Comparison of ENCODE assay signal across 1 cellular context in the genomic region with DNA sequence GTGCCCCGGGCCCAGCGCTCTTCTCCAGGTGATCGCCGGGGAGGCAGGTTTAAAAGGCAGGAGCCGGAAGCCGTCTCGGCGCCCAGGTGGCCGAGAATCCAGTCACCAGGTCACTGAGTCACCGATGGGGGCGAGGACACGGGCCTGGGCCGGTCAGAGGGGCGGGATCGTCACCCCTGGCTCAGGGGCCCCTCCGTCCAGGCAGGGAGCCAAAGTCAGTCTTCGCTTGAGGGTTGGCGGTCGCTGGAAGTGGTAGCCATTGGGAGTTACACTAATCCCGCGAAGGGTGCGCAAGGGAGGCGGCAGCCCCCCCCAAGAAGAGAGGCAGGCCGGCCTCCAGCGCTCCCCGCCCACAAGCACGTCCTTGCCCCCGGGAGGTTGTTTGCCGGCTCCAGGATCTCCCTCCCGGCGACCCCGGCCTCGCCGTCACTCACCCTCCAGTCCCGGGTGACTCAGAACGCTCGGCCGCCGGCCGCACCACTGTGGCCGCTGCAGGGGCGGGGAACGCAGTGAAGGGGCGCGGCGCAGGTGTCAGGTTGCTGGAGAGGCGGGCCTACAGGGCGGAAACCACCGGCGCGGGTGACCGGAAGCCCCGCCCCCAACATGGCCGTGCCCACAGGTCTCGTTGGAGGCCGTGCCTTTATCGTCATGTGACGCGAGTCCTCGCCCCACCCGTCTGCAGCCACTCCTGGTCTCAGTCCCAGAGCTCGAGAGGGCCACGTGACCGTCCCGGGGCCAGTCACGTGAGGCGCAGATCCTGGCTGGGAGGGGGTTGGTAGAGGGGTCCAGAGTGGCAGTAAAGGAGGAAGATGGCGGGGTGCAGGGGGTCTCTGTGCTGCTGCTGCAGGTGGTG.
TF ChIP-seq lines count a peak whose summit lies in the region.

A gene with protein sequence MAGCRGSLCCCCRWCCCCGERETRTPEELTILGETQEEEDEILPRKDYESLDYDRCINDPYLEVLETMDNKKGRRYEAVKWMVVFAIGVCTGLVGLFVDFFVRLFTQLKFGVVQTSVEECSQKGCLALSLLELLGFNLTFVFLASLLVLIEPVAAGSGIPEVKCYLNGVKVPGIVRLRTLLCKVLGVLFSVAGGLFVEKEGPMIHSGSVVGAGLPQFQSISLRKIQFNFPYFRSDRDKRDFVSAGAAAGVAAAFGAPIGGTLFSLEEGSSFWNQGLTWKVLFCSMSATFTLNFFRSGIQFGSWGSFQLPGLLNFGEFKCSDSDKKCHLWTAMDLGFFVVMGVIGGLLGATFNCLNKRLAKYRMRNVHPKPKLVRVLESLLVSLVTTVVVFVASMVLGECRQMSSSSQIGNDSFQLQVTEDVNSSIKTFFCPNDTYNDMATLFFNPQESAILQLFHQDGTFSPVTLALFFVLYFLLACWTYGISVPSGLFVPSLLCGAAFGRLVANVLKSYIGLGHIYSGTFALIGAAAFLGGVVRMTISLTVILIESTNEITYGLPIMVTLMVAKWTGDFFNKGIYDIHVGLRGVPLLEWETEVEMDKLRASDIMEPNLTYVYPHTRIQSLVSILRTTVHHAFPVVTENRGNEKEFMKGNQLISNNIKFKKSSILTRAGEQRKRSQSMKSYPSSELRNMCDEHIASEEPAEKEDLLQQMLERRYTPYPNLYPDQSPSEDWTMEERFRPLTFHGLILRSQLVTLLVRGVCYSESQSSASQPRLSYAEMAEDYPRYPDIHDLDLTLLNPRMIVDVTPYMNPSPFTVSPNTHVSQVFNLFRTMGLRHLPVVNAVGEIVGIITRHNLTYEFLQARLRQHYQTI (plus strand): TSS at position 738 of the 853 bp plus-strand sequence. CDS start 72 bp downstream, at position 810.
Gene MTHFR, minus strand, starts transcription at position 511 of the 853 bp plus-strand sequence. CDS start 2,848 bp downstream, outside the sequence.

TF ChIP-seq in H1, 55 proteins besides CTCF, POLR2A, EP300 and RAD21:
- TF ChIP-seq YY1 (IDR thresholded peaks at IDR 0.05; ENCODE audit: low read depth, low read length) (peak; percentile 95), TBP (IDR thresholded peaks at IDR 0.05; ENCODE audit: low read depth, low read length) (peak; percentile 65; the same call in 1 of the 2 replicates), SP1 (IDR thresholded peaks at IDR 0.05; ENCODE audit: low read depth, low read length) (peak; percentile 78; the same call in 1 of the 2 replicates), GABPA (IDR thresholded peaks at IDR 0.05; ENCODE audit: borderline replicate concordance, insufficient read depth, low read length) (peak; percentile 50; the same call in 1 of the 2 replicates), TEAD4 (IDR thresholded peaks at IDR 0.05; ENCODE audit: low read depth, low read length) (no peak), TAF7 (optimal IDR thresholded peaks at IDR 0.05; ENCODE audit: borderline replicate concordance, low read depth, low read length) (peak; percentile 48), TAF1 (IDR thresholded peaks at IDR 0.05; ENCODE audit: low read depth, low read length) (peak; percentile 86), ASH2L (IDR thresholded peaks at IDR 0.05; ENCODE audit: low read length) (no peak), USF2 (IDR thresholded peaks at IDR 0.05; ENCODE audit: low read length) (peak; percentile 100), SIN3A (conservative IDR thresholded peaks at IDR 0.05 in 1 of 2, IDR thresholded peaks at IDR 0.05 in 1 of 2; ENCODE audit: low read depth in 1 of 2, low read length in 2 of 2) (peak; percentile 93 to 96), CREB1 (IDR thresholded peaks at IDR 0.05) (peak; percentile 89), ATF2 (IDR thresholded peaks at IDR 0.05; ENCODE audit: low read length) (no peak), BACH1 (IDR thresholded peaks at IDR 0.05; ENCODE audit: low read length) (peak; percentile 84), CBX8 (IDR thresholded peaks at IDR 0.05; ENCODE audit: borderline replicate concordance, low read depth, low read length) (no peak), SIX5 (IDR thresholded peaks at IDR 0.05; ENCODE audit: low read depth, low read length) (0 out of 2 replicates have a peak, but pooled peaks have one; percentile 13), JUN (IDR thresholded peaks at IDR 0.05; ENCODE audit: low read depth, low read length) (no peak), BRCA1 (IDR thresholded peaks at IDR 0.05; ENCODE audit: low read depth, low read length) (no peak), HDAC2 (IDR thresholded peaks at IDR 0.05; ENCODE audit: borderline replicate concordance in 1 of 2, low read depth in 2 of 2, low read length in 2 of 2) (peak in 1 of 2 experiments; percentile 78; a peak in 3 of 4 replicates), POLR2AphosphoS5 (IDR thresholded peaks at IDR 0.05; ENCODE audit: low read depth, low read length) (peak; percentile 36), MAX (IDR thresholded peaks at IDR 0.05) (peak; percentile 84), SP4 (IDR thresholded peaks at IDR 0.05; ENCODE audit: low read length) (peak; percentile 98), EGR1 (IDR thresholded peaks at IDR 0.05; ENCODE audit: borderline replicate concordance, low read depth, low read length) (no peak), GTF2F1 (IDR thresholded peaks at IDR 0.05; ENCODE audit: borderline replicate concordance, low read depth, low read length) (no peak), PHF8 (conservative IDR thresholded peaks at IDR 0.05; ENCODE audit: low read depth, low read length) (peak; percentile 66), KDM4A (IDR thresholded peaks at IDR 0.05; ENCODE audit: low read depth, low read length, severe bottlenecking) (peak; percentile 38), JUND (IDR thresholded peaks at IDR 0.05; ENCODE audit: low read length) (peak; percentile 73), NANOG (IDR thresholded peaks at IDR 0.05; ENCODE audit: insufficient read depth, low read depth, low read length, poor library complexity, severe bottlenecking) (peak; percentile 40)
- TF ChIP-seq, protein P1, sequence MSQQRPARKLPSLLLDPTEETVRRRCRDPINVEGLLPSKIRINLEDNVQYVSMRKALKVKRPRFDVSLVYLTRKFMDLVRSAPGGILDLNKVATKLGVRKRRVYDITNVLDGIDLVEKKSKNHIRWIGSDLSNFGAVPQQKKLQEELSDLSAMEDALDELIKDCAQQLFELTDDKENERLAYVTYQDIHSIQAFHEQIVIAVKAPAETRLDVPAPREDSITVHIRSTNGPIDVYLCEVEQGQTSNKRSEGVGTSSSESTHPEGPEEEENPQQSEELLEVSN (IDR thresholded peaks at IDR 0.05) = no peak
- TF ChIP-seq, protein P2, sequence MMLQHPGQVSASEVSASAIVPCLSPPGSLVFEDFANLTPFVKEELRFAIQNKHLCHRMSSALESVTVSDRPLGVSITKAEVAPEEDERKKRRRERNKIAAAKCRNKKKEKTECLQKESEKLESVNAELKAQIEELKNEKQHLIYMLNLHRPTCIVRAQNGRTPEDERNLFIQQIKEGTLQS (IDR thresholded peaks at IDR 0.05; ENCODE audit: insufficient read depth, low read depth, low read length) = peak; percentile 100
